Comparison of ENCODE assay signal across 17 cellular contexts in the genomic region with DNA sequence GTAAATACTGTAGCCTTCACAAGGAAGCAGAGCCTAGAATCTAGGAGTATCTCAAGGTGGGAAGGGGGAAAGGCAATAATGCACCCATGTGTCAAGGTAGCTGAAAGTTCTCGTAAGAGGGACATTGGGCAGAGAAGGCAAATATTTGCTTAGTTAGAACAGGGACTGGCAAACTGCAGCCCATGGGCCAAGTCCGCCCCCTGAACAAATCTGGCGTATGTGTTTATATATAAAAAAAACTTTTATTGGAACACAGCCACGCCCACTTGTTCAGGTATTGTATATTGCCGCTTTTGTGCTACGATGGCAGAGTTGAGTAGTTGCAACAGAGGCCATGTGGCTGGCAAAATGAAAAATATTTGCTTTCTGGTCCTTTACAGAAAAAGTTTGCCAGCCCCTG. TPM values are rescaled to one million over a fixed set of nuclear protein-coding genes. Genes with fewer than 3 reads are reported as not detected.
DNase-seq lines count a peak whose midpoint lies in the region; ATAC-seq, FAIRE-seq and TF ChIP-seq lines count a peak whose summit lies in the region.
"Had no signal": no experiment of that assay in that cellular context is flagged by ENCODE, and none has a peak within 500 bp of the region (broad histone marks: within the 10 kb centered on the region; RNA-seq: fewer than 3 reads in every experiment).

No MANE protein-coding gene starts in this region.

- no peak for TF ChIP-seq CTCF in C4-2B (conservative IDR thresholded peaks at IDR 0.05)
- no peak for TF ChIP-seq CTCF in VCaP (conservative IDR thresholded peaks at IDR 0.05)
- TF ChIP-seq CTCF in pancreas (IDR thresholded peaks at IDR 0.05), result no peak

- H3K4me1 ChIP-seq in pancreas, result no peaks in the 10 kb centered on the region
- H3K4me1 ChIP-seq: A549, BLaER1, HAP-1 had no signal

- no peaks in the 10 kb centered on the region for H3K27me3 ChIP-seq in pancreas
- H3K27me3 ChIP-seq: BLaER1 had no signal

- 43 to 44% methylated on average over 6 of the region's 6 CpGs for WGBS in pancreas, 2 donors

- peak overlapping the region; percentile 92 for H3K27ac ChIP-seq in C4-2B
- peak overlapping the region; percentile 82 for H3K27ac ChIP-seq in VCaP
- H3K27ac ChIP-seq in pancreas, result no peak overlapping the region
- H3K27ac ChIP-seq: A549, BLaER1, GM23248 had no signal

- DNase-seq in left colon (peak; percentile 59 to 71), pancreas (peak in 3 of 6 donors; percentile 5 to 25 (median 15)), cerebellar cortex (ENCODE audit: low spot score) (no peak)
- DNase-seq: Calu3; CD8-positive, alpha-beta T cell; DMS79 treated with DMSO at 0.1 percent for 48 hours; GF-D8; GM23248 had no signal

- FAIRE-seq in pancreas (lab: Jason Lieb, UNC), result no peak
- FAIRE-seq: A549 had no signal

- H3K36me3 ChIP-seq in pancreas, result no peaks in the 10 kb centered on the region
- H3K36me3 ChIP-seq: BLaER1, HAP-1 had no signal

- no peaks in the 10 kb centered on the region for H3K9me3 ChIP-seq in pancreas
- H3K9me3 ChIP-seq: A549, BLaER1, HAP-1 had no signal

- ATAC-seq in left colon (peak; percentile 94), pancreas (peak in 3 of 4 donors; percentile 65 to 90 (median 82)), GM21529 (IDR thresholded peaks at IDR 0.05; ENCODE audit: unreplicated experiment) (no peak), GM18498 (IDR thresholded peaks at IDR 0.05; ENCODE audit: unreplicated experiment) (no peak), GM21447 (IDR thresholded peaks at IDR 0.05; ENCODE audit: unreplicated experiment) (no peak)
- ATAC-seq: A549; CD8-positive, alpha-beta T cell had no signal

- no peak overlapping the region for H3K4me3 ChIP-seq in pancreas
- H3K4me3 ChIP-seq: A549, BLaER1, GM23248, HAP-1 had no signal

- intact Hi-C loops in left colon (cut with DNase I, micrococcal nuclease) (no loop called here), pancreas (cut with DNase I) (no loop called here)

RNA-seq across cellular contexts. Expression of a gene that starts 16.1 kb away (rescaled TPM):
- under 1 TPM; 0.49 to 0.64 TPM for total RNA-seq in left colon
- 1 to 10 TPM; 1.5 to 3.2 (median 2.6) TPM for total RNA-seq in pancreas
- 1 to 10 TPM; 1.1 to 3.4 TPM for polyA plus RNA-seq in pancreas
- total RNA-seq: CD8-positive, alpha-beta T cell; GM23248; HT-29 had no signal
- polyA plus RNA-seq: GM23248 had no signal

Comparison
In these comparisons a context has a peak if more than half of its experiments do, and no peak if none do; other contexts are left out.
1. H3K27ac ChIP-seq: peak in C4-2B (single experiment) and VCaP (single experiment); none in pancreas (0 of 4).
2. ATAC-seq: peak in left colon (single experiment) and pancreas (3 of 4); none in GM21529 (single experiment), GM18498 (single experiment) and GM21447 (single experiment).